In genomic region chr6:96301023-96301422, GRCh38 we compare ENCODE assay signal across 20 cellular contexts.
"Had no signal": no experiment of that assay in that cellular context is flagged by ENCODE, and none has a peak within 500 bp of the region (broad histone marks: within the 10 kb centered on the region; RNA-seq: fewer than 3 reads in every experiment).

No MANE protein-coding gene starts in this region.

- H3K27ac ChIP-seq: brain microvascular endothelial cell, foreskin keratinocyte, ovary, thyroid gland, vagina had no signal

- H3K4me3 Mint-ChIP-seq: activated B cell treated with CpG ODN at 0.5 μM for 24 hours; activated CD4-positive, alpha-beta T cell treated with anti-CD3 and anti-CD28 coated beads, Interleukin-2, amount 10 ng/mL, durations not matched to agents 24 days and 14 days; activated CD8-positive, alpha-beta T cell treated with anti-CD3 and anti-CD28 coated beads, Interleukin-2, amount 10 ng/mL, durations not matched to agents 7 days and 5 days; activated naive CD8-positive, alpha-beta T cell; naive thymus-derived CD4-positive, alpha-beta T cell; stimulated activated effector memory CD8-positive, alpha-beta T cell treated with anti-CD3 and anti-CD28 coated beads, Interleukin-12 subunit alpha, Interleukin-12 subunit beta, amount 100 ng/mL, for 72 hours had no signal

- H3K9me3 Mint-ChIP-seq: activated B cell treated with CpG ODN at 0.5 μM for 24 hours; activated CD4-positive, alpha-beta T cell treated with anti-CD3 and anti-CD28 coated beads, Interleukin-2, amount 10 ng/mL, durations not matched to agents 24 days and 14 days; stimulated activated effector memory CD8-positive, alpha-beta T cell treated with anti-CD3 and anti-CD28 coated beads, Interleukin-12 subunit alpha, Interleukin-12 subunit beta, amount 100 ng/mL, for 72 hours had no signal

- H3K4me3 ChIP-seq: lung, mucosa of descending colon, ovary, thyroid gland, vagina had no signal

- DNase-seq: activated B cell treated with CpG ODN at 0.5 μM for 24 hours; activated CD4-positive, alpha-beta T cell treated with anti-CD3 and anti-CD28 coated beads, Interleukin-2, amount 10 ng/mL, durations not matched to agents 24 days and 14 days; activated CD8-positive, alpha-beta memory T cell treated with anti-CD3 and anti-CD28 coated beads, Interleukin-2, amount 50 U/mL, for 4 hours; activated CD8-positive, alpha-beta T cell treated with anti-CD3 and anti-CD28 coated beads, Interleukin-2, amount 10 ng/mL, durations not matched to agents 7 days and 5 days; activated effector memory CD4-positive, alpha-beta T cell treated with anti-CD3 and anti-CD28 coated beads, Interleukin-2, amount 50 U/mL, for 16 hours; activated T-cell treated with anti-CD3 and anti-CD28 coated beads, Interleukin-2, amount 50 U/mL, for 48 hours; amniotic stem cell; brain microvascular endothelial cell; effector CD8-positive, alpha-beta T cell; left colon; mucosa of descending colon; naive thymus-derived CD4-positive, alpha-beta T cell; ovary; retina; thyroid gland had no signal

- H3K4me1 Mint-ChIP-seq: activated B cell treated with CpG ODN at 0.5 μM for 24 hours; naive thymus-derived CD4-positive, alpha-beta T cell; stimulated activated effector memory CD8-positive, alpha-beta T cell treated with anti-CD3 and anti-CD28 coated beads, Interleukin-12 subunit alpha, Interleukin-12 subunit beta, amount 100 ng/mL, for 72 hours had no signal

- H3K36me3 Mint-ChIP-seq: activated naive CD8-positive, alpha-beta T cell; naive thymus-derived CD4-positive, alpha-beta T cell; stimulated activated effector memory CD8-positive, alpha-beta T cell treated with anti-CD3 and anti-CD28 coated beads, Interleukin-12 subunit alpha, Interleukin-12 subunit beta, amount 100 ng/mL, for 72 hours had no signal

- ATAC-seq: activated CD8-positive, alpha-beta T cell treated with anti-CD3 and anti-CD28 coated beads, Interleukin-2, amount 10 ng/mL, durations not matched to agents 7 days and 5 days; foreskin keratinocyte; left colon; mucosa of descending colon; naive thymus-derived CD4-positive, alpha-beta T cell; stimulated activated effector memory CD8-positive, alpha-beta T cell treated with anti-CD3 and anti-CD28 coated beads, Interleukin-12 subunit alpha, Interleukin-12 subunit beta, amount 100 ng/mL, for 72 hours had no signal

- H3K27me3 ChIP-seq: brain microvascular endothelial cell, foreskin keratinocyte, ovary, thyroid gland, vagina had no signal

- H3K9me3 ChIP-seq: mucosa of descending colon, ovary, thyroid gland, vagina had no signal

- H3K36me3 ChIP-seq: brain microvascular endothelial cell, ovary, thyroid gland, vagina had no signal

- H3K27me3 Mint-ChIP-seq: activated B cell treated with CpG ODN at 0.5 μM for 24 hours; activated naive CD8-positive, alpha-beta T cell; naive thymus-derived CD4-positive, alpha-beta T cell had no signal

- H3K4me1 ChIP-seq: foreskin keratinocyte, thyroid gland, vagina had no signal

- H3K27ac Mint-ChIP-seq: activated B cell treated with CpG ODN at 0.5 μM for 24 hours; activated CD4-positive, alpha-beta T cell treated with anti-CD3 and anti-CD28 coated beads, Interleukin-2, amount 10 ng/mL, durations not matched to agents 24 days and 14 days; activated CD8-positive, alpha-beta T cell treated with anti-CD3 and anti-CD28 coated beads, Interleukin-2, amount 10 ng/mL, durations not matched to agents 7 days and 5 days; activated naive CD8-positive, alpha-beta T cell; naive thymus-derived CD4-positive, alpha-beta T cell; stimulated activated effector memory CD8-positive, alpha-beta T cell treated with anti-CD3 and anti-CD28 coated beads, Interleukin-12 subunit alpha, Interleukin-12 subunit beta, amount 100 ng/mL, for 72 hours had no signal
